Comparison of ENCODE assay signal across 10 cellular contexts in genomic region chrX:47196098-47196497, GRCh38. TPM values are rescaled to one million over a fixed set of nuclear protein-coding genes. Genes with fewer than 3 reads are reported as not detected.
DNase-seq lines count a peak whose midpoint lies in the region; ATAC-seq, FAIRE-seq and TF ChIP-seq lines count a peak whose summit lies in the region.
"Had no signal": no experiment of that assay in that cellular context is flagged by ENCODE, and none has a peak within 500 bp of the region (broad histone marks: within the 10 kb centered on the region; RNA-seq: fewer than 3 reads in every experiment).

No MANE protein-coding gene starts in this region.

- intact Hi-C loops in activated T-helper 2 cell treated with anti-CD3 and anti-CD28 coated beads, Interferon-gamma antibody, Interleukin-2, Interleukin-4, amounts not matched to agents 10 μg/mL and 5 μg/mL and 100 μg/mL, durations not matched to agents 14 hours and 24 hours and 36 hours (cut with micrococcal nuclease): loop anchor here (10.0 kb wide), 1 partner anchor 119 kb away; no protein-coding TSS in a partner anchor
- intact Hi-C loops in kidney (cut with DNase I): no loop called here

- no peaks in the 10 kb centered on the region for H3K27me3 Mint-ChIP-seq in activated naive CD4-positive, alpha-beta T cell treated with anti-CD3 and anti-CD28 coated beads, Interleukin-2, amount 10 ng/mL, durations not matched to agents 7 days and 5 days
- no peaks in the 10 kb centered on the region for H3K27me3 Mint-ChIP-seq in activated T-helper 2 cell treated with anti-CD3 and anti-CD28 coated beads, Interferon-gamma antibody, Interleukin-2, Interleukin-4, amounts not matched to agents 10 μg/mL and 5 μg/mL and 100 μg/mL, durations not matched to agents 14 hours and 24 hours and 36 hours (ENCODE audit: low read depth)
- peaks cover 3 to 14% (median 5%) of the 10 kb centered on the region in 3 donors for H3K27me3 Mint-ChIP-seq in immature natural killer cell (ENCODE audit: low read depth in 3 of 3)

- no peaks in the 10 kb centered on the region for H3K9me3 Mint-ChIP-seq in activated naive CD4-positive, alpha-beta T cell treated with anti-CD3 and anti-CD28 coated beads, Interleukin-2, amount 10 ng/mL, durations not matched to agents 7 days and 5 days
- no peaks in the 10 kb centered on the region for H3K9me3 Mint-ChIP-seq in activated T-helper 2 cell treated with anti-CD3 and anti-CD28 coated beads, Interferon-gamma antibody, Interleukin-2, Interleukin-4, amounts not matched to agents 10 μg/mL and 5 μg/mL and 100 μg/mL, durations not matched to agents 14 hours and 24 hours and 36 hours
- H3K9me3 Mint-ChIP-seq in immature natural killer cell: no peaks in the 10 kb centered on the region

- no peaks in the 10 kb centered on the region for H3K9me3 ChIP-seq in thoracic aorta
- H3K9me3 ChIP-seq in kidney (ENCODE audit: control insufficient read depth in 1 of 2, low read length in 2 of 2): no peaks in the 10 kb centered on the region

- peak overlapping the region in 1 of 2 donors; percentile 58 for H3K9ac ChIP-seq in kidney (ENCODE audit: low read length in 2 of 2)

- TF ChIP-seq CTCF in thoracic aorta (IDR thresholded peaks at IDR 0.05): no peak
- TF ChIP-seq CTCF in kidney (IDR thresholded peaks at IDR 0.05; ENCODE audit: borderline replicate concordance, extremely low read depth, insufficient read depth): no peak

- H3K4me1 Mint-ChIP-seq in activated naive CD4-positive, alpha-beta T cell treated with anti-CD3 and anti-CD28 coated beads, Interleukin-2, amount 10 ng/mL, durations not matched to agents 7 days and 5 days: peaks cover 51% of the 10 kb centered on the region
- H3K4me1 Mint-ChIP-seq in activated T-helper 2 cell treated with anti-CD3 and anti-CD28 coated beads, Interferon-gamma antibody, Interleukin-2, Interleukin-4, amounts not matched to agents 10 μg/mL and 5 μg/mL and 100 μg/mL, durations not matched to agents 14 hours and 24 hours and 36 hours (ENCODE audit: low read depth): peaks cover 31% of the 10 kb centered on the region
- peaks cover 62 to 73% of the 10 kb centered on the region in 2 donors for H3K4me1 Mint-ChIP-seq in immature natural killer cell

- H3K36me3 ChIP-seq in thoracic aorta (peaks cover 22% of the 10 kb centered on the region), kidney (ENCODE audit: control insufficient read depth in 1 of 2, insufficient read depth in 2 of 2, low read length in 2 of 2) (peaks cover 5 to 24% of the 10 kb centered on the region in 2 donors)

- DNase-seq in activated naive CD4-positive, alpha-beta T cell treated with anti-CD3 and anti-CD28 coated beads, Interleukin-2, amount 10 ng/mL, durations not matched to agents 7 days and 5 days: no peak
- no peak for DNase-seq in activated naive CD4-positive, alpha-beta T cell treated with anti-CD3 and anti-CD28 coated beads, Interleukin-2, amount 50 U/mL, for 16 hours
- DNase-seq in activated T-helper 2 cell treated with anti-CD3 and anti-CD28 coated beads, Interferon-gamma antibody, Interleukin-2, Interleukin-4, amounts not matched to agents 10 μg/mL and 5 μg/mL and 100 μg/mL, durations not matched to agents 14 hours and 24 hours and 36 hours (ENCODE audit: low spot score): no peak
- DNase-seq in immature natural killer cell (no peak), thoracic aorta (ENCODE audit: low spot score) (no peak), kidney (no peak)
- DNase-seq: NCI-H2227 treated with DMSO at 0.1 percent for 48 hours, substantia nigra had no signal

- H3K4me1 ChIP-seq in thoracic aorta (ENCODE audit: control insufficient read depth in 1 of 2, low read depth in 2 of 2): peaks cover 18 to 36% of the 10 kb centered on the region in 2 donors
- H3K4me1 ChIP-seq in kidney (ENCODE audit: control insufficient read depth in 1 of 2, insufficient read depth in 1 of 2, low read depth in 1 of 2, low read length in 2 of 2): peaks cover 19 to 37% of the 10 kb centered on the region in 2 donors

- H3K27ac ChIP-seq in thoracic aorta (no peak overlapping the region), kidney (ENCODE audit: low read depth in 2 of 2, low read length in 2 of 2) (peak overlapping the region in 1 of 2 donors; percentile 37)

- peak overlapping the region; percentile 90 for H3K4me3 ChIP-seq in thoracic aorta
- peak overlapping the region in 1 of 2 donors; percentile 47 for H3K4me3 ChIP-seq in kidney (ENCODE audit: low read length in 2 of 2)

- no peak for FAIRE-seq in kidney (lab: Jason Lieb, UNC)

- H3K27ac Mint-ChIP-seq in activated naive CD4-positive, alpha-beta T cell treated with anti-CD3 and anti-CD28 coated beads, Interleukin-2, amount 10 ng/mL, durations not matched to agents 7 days and 5 days: peak overlapping the region; percentile 69
- peak overlapping the region; percentile 63 for H3K27ac Mint-ChIP-seq in activated T-helper 2 cell treated with anti-CD3 and anti-CD28 coated beads, Interferon-gamma antibody, Interleukin-2, Interleukin-4, amounts not matched to agents 10 μg/mL and 5 μg/mL and 100 μg/mL, durations not matched to agents 14 hours and 24 hours and 36 hours
- peak overlapping the region; percentile 24 to 87 (median 74) for H3K27ac Mint-ChIP-seq in immature natural killer cell

- H3K36me3 Mint-ChIP-seq in activated naive CD4-positive, alpha-beta T cell treated with anti-CD3 and anti-CD28 coated beads, Interleukin-2, amount 10 ng/mL, durations not matched to agents 7 days and 5 days: peaks cover 37% of the 10 kb centered on the region
- peaks cover 59% of the 10 kb centered on the region for H3K36me3 Mint-ChIP-seq in activated T-helper 2 cell treated with anti-CD3 and anti-CD28 coated beads, Interferon-gamma antibody, Interleukin-2, Interleukin-4, amounts not matched to agents 10 μg/mL and 5 μg/mL and 100 μg/mL, durations not matched to agents 14 hours and 24 hours and 36 hours (ENCODE audit: low read depth)
- peaks cover 0 to 30% (median 10%) of the 10 kb centered on the region in 3 donors for H3K36me3 Mint-ChIP-seq in immature natural killer cell

- peak overlapping the region; percentile 97 for H3K4me3 Mint-ChIP-seq in activated naive CD4-positive, alpha-beta T cell treated with anti-CD3 and anti-CD28 coated beads, Interleukin-2, amount 10 ng/mL, durations not matched to agents 7 days and 5 days
- H3K4me3 Mint-ChIP-seq in activated T-helper 2 cell treated with anti-CD3 and anti-CD28 coated beads, Interferon-gamma antibody, Interleukin-2, Interleukin-4, amounts not matched to agents 10 μg/mL and 5 μg/mL and 100 μg/mL, durations not matched to agents 14 hours and 24 hours and 36 hours (ENCODE audit: low read depth): peak overlapping the region; percentile 97
- peak overlapping the region; percentile 53 to 99 (median 95) for H3K4me3 Mint-ChIP-seq in immature natural killer cell

- H3K27me3 ChIP-seq in thoracic aorta (replicated peaks; ENCODE audit: insufficient read depth): no peaks in the 10 kb centered on the region

- CTCF ChIA-PET in activated naive CD4-positive, alpha-beta T cell treated with anti-CD3 and anti-CD28 coated beads, Interleukin-2, amount 10 ng/mL, durations not matched to agents 7 days and 5 days (lab: Charles Lee): interaction anchor here (1.4 kb wide), 1 partner anchor 116 kb away, joined by 3 read pairs; no protein-coding TSS in a partner anchor

- no peak for ATAC-seq in thoracic aorta (ENCODE audit: insufficient number of reproducible peaks, low FRiP score, low read depth)
- no peak for ATAC-seq in GM18867 (IDR thresholded peaks at IDR 0.05; ENCODE audit: unreplicated experiment)
- ATAC-seq in GM21515 (IDR thresholded peaks at IDR 0.05; ENCODE audit: unreplicated experiment): no peak

RNA-seq across cellular contexts. Expression of gene UBA1, which starts 2.5 kb away (rescaled TPM):
- 242 and 250 TPM in 2 replicates for total RNA-seq in activated T-helper 2 cell treated with anti-CD3 and anti-CD28 coated beads, Interferon-gamma antibody, Interleukin-2, Interleukin-4, amounts not matched to agents 10 μg/mL and 5 μg/mL and 100 μg/mL, durations not matched to agents 14 hours and 24 hours and 36 hours
- polyA plus RNA-seq in immature natural killer cell (100 to 1,000 TPM; 146 to 205 (median 167) TPM), kidney (ENCODE audit: insufficient read depth, low read depth, low replicate concordance) (155 TPM)
- total RNA-seq in thoracic aorta (100 to 1,000 TPM; 132 to 133 TPM), kidney (218 TPM)

RNA-seq across cellular contexts. Expression of gene CDK16, which starts 22.4 kb away (rescaled TPM):
- 71.2 and 80.6 TPM in 2 replicates for total RNA-seq in activated T-helper 2 cell treated with anti-CD3 and anti-CD28 coated beads, Interferon-gamma antibody, Interleukin-2, Interleukin-4, amounts not matched to agents 10 μg/mL and 5 μg/mL and 100 μg/mL, durations not matched to agents 14 hours and 24 hours and 36 hours
- 10 to 100 TPM in 1 of 3 donors, 1 to 10 TPM in 2; 3.0 to 16.6 (median 4.7) TPM for polyA plus RNA-seq in immature natural killer cell
- 10 to 100 TPM; 66.7 to 74.6 TPM for total RNA-seq in thoracic aorta
- total RNA-seq in kidney: 96.1 TPM
- 89.1 TPM for polyA plus RNA-seq in kidney (ENCODE audit: insufficient read depth, low read depth, low replicate concordance)

RNA-seq across cellular contexts. Expression of gene USP11, which starts 36.7 kb away (rescaled TPM):
- total RNA-seq in activated T-helper 2 cell treated with anti-CD3 and anti-CD28 coated beads, Interferon-gamma antibody, Interleukin-2, Interleukin-4, amounts not matched to agents 10 μg/mL and 5 μg/mL and 100 μg/mL, durations not matched to agents 14 hours and 24 hours and 36 hours: 37.2 and 39.5 TPM in 2 replicates
- polyA plus RNA-seq in immature natural killer cell (100 to 1,000 TPM in 1 of 3 donors, 10 to 100 TPM in 2; 70.8 to 112 (median 96.5) TPM), kidney (ENCODE audit: insufficient read depth, low read depth, low replicate concordance) (30.9 TPM)
- total RNA-seq in thoracic aorta (10 to 100 TPM; 50.8 to 68.6 TPM), kidney (91.6 TPM)

RNA-seq across cellular contexts. Expression of gene RBM10, which starts 51.1 kb away (rescaled TPM):
- 65.7 and 69.2 TPM in 2 replicates for total RNA-seq in activated T-helper 2 cell treated with anti-CD3 and anti-CD28 coated beads, Interferon-gamma antibody, Interleukin-2, Interleukin-4, amounts not matched to agents 10 μg/mL and 5 μg/mL and 100 μg/mL, durations not matched to agents 14 hours and 24 hours and 36 hours
- polyA plus RNA-seq in immature natural killer cell (10 to 100 TPM; 15.1 to 34.1 (median 18.0) TPM), kidney (ENCODE audit: insufficient read depth, low read depth, low replicate concordance) (27.5 TPM)
- total RNA-seq in thoracic aorta (10 to 100 TPM; 24.1 to 25.2 TPM), kidney (31.7 TPM)

RNA-seq across cellular contexts. Expression of gene NDUFB11, which starts 51.6 kb away (rescaled TPM):
- total RNA-seq in activated T-helper 2 cell treated with anti-CD3 and anti-CD28 coated beads, Interferon-gamma antibody, Interleukin-2, Interleukin-4, amounts not matched to agents 10 μg/mL and 5 μg/mL and 100 μg/mL, durations not matched to agents 14 hours and 24 hours and 36 hours: 91.7 and 98.8 TPM in 2 replicates
- polyA plus RNA-seq in immature natural killer cell (100 to 1,000 TPM; 124 to 208 (median 151) TPM), kidney (ENCODE audit: insufficient read depth, low read depth, low replicate concordance) (215 TPM)
- total RNA-seq in thoracic aorta (10 to 100 TPM; 24.0 to 35.3 TPM), kidney (70.7 TPM)
